In the genomic region with DNA sequence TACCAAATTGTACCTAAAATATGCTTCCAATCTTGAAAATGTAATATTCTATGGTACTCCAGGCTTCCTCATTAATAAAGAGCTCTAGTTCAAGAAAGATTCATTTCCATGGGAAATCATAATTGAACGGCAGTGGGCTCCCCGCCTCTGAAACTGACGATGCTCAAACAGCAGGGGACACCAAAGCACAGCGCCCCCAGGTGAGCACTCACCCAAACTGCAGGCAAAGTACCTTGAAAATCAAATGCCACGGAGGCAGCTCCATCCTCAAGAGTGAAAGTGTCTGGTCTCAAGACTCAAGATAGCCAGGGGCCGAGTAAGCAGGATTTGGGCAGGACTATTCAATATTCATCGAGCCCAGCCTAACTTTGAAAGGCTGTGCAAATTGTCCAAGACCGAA, we compare ENCODE assay signal across 8 cellular contexts.
DNase-seq lines count a peak whose midpoint lies in the region; ATAC-seq, FAIRE-seq and TF ChIP-seq lines count a peak whose summit lies in the region.

No MANE protein-coding gene starts in this region.

- H3F3A ChIP-seq in PC-9 (ENCODE audit: insufficient read depth, low read depth) = no peaks in the 10 kb centered on the region
- no peaks in the 10 kb centered on the region for H3F3A ChIP-seq in GM23248 (ENCODE audit: insufficient read depth)

- H3K27ac ChIP-seq in PC-9 = no peak overlapping the region
- no peak overlapping the region for H3K27ac ChIP-seq in K562 (ENCODE audit: extremely low read depth, low read depth, low read length)
- no peak overlapping the region for H3K27ac ChIP-seq in osteoblast (ENCODE audit: low read depth, low read length)
- no peak overlapping the region for H3K27ac ChIP-seq in caudate nucleus (ENCODE audit: low read depth, low read length)
- H3K27ac ChIP-seq in GM23248 = no peak overlapping the region

- H3K9me2 ChIP-seq in PC-9 (ENCODE audit: insufficient read depth) = no peaks in the 10 kb centered on the region
- H3K9me2 ChIP-seq in GM23248 (ENCODE audit: insufficient read depth) = no peaks in the 10 kb centered on the region

- H3K4me2 ChIP-seq in PC-9 = no peak overlapping the region
- H3K4me2 ChIP-seq in K562 (ENCODE audit: insufficient read depth, low read length) = no peak overlapping the region
- no peak overlapping the region for H3K4me2 ChIP-seq in osteoblast (ENCODE audit: insufficient read depth, low read length)
- no peak overlapping the region for H3K4me2 ChIP-seq in GM23248 (ENCODE audit: unreplicated experiment)

- H3K4me3 ChIP-seq in PC-9 = no peak overlapping the region
- H3K4me3 ChIP-seq in K562 = no peak overlapping the region
- no peak overlapping the region for H3K4me3 ChIP-seq in osteoblast (ENCODE audit: insufficient read depth, low read length)
- H3K4me3 ChIP-seq in GM23248 = no peak overlapping the region

- FAIRE-seq in K562 (lab: Jason Lieb, UNC) = peak; percentile 19

- H3K9me3 ChIP-seq in PC-9 (ENCODE audit: insufficient read depth, low read depth) (no peaks in the 10 kb centered on the region), K562 (replicated peaks; ENCODE audit: control insufficient read depth, insufficient read depth, low read depth, low read length) (no peaks in the 10 kb centered on the region), osteoblast (ENCODE audit: low read depth, low read length) (no peaks in the 10 kb centered on the region), GM23248 (ENCODE audit: low read depth) (no peaks in the 10 kb centered on the region)

- in situ Hi-C loops in K562 (cut with MboI) = no loop called here
- in situ Hi-C loops in GM23248 (cut with MboI) = no loop called here

- H3K27me3 ChIP-seq in PC-9 (ENCODE audit: insufficient read depth, low read depth) = peaks cover 89% of the 10 kb centered on the region
- peaks cover 9 to 62% of the 10 kb centered on the region in 2 experiments for H3K27me3 ChIP-seq in K562 (ENCODE audit: control insufficient read depth in 2 of 2, insufficient read depth in 2 of 2, low read length in 2 of 2)
- peaks cover 36% of the 10 kb centered on the region for H3K27me3 ChIP-seq in osteoblast (ENCODE audit: insufficient read depth, low read length)
- H3K27me3 ChIP-seq in GM23248 (replicated peaks; ENCODE audit: insufficient read depth) = peaks cover 43% of the 10 kb centered on the region

- POLR2A ChIA-PET in GM10248 (lab: Yijun Ruan, JAX) (no interaction called here), PC-9 (lab: Charles Lee; ENCODE audit: unreplicated experiment) (no interaction called here), K562 (lab: Yijun Ruan, JAX) (no interaction called here)

- no peak overlapping the region for H3K9ac ChIP-seq in K562 (ENCODE audit: insufficient read depth in 1 of 2, low read depth in 2 of 2, low read length in 2 of 2)
- H3K9ac ChIP-seq in GM23248 = no peak overlapping the region

- intact Hi-C loops in PC-9 (cut with micrococcal nuclease; ENCODE audit: unreplicated experiment) (no loop called here), K562 (cut with micrococcal nuclease) (no loop called here)

- H3K36me3 ChIP-seq in PC-9 (ENCODE audit: low read depth) (no peaks in the 10 kb centered on the region), K562 (ENCODE audit: control insufficient read depth, insufficient read depth, low read length) (no peaks in the 10 kb centered on the region), osteoblast (ENCODE audit: insufficient read depth, low read length) (no peaks in the 10 kb centered on the region), GM23248 (ENCODE audit: low read depth) (no peaks in the 10 kb centered on the region)

- ATAC-seq in K562 (no peak), GM18867 (IDR thresholded peaks at IDR 0.05; ENCODE audit: unreplicated experiment) (no peak), HG03139 (IDR thresholded peaks at IDR 0.05; ENCODE audit: unreplicated experiment) (no peak)

- no peak for TF ChIP-seq EP300 in K562 (IDR thresholded peaks at IDR 0.05; ENCODE audit: low read length)

- no TSS peak for BruUV-seq in PC-9 (replicated peaks; lab: Mats Ljungman, UMichigan)
- no TSS peak for BruUV-seq in K562 (replicated peaks; lab: Mats Ljungman, UMichigan)

- TF ChIP-seq CTCF in GM10248 (IDR thresholded peaks at IDR 0.05; ENCODE audit: control extremely low read depth, extremely low read depth, low read depth, missing control alignments) = peak; percentile 24
- peak; percentile 36; the same call in 1 of the 2 replicates for TF ChIP-seq CTCF in PC-9 (conservative IDR thresholded peaks at IDR 0.05)
- TF ChIP-seq CTCF in K562 (IDR thresholded peaks at IDR 0.05 in 2 of 3, conservative IDR thresholded peaks at IDR 0.05 in 1 of 3; ENCODE audit: insufficient read depth in 2 of 3, low read depth in 1 of 3, low read length in 3 of 3) = peak; percentile 66 to 84 (median 77)
- TF ChIP-seq CTCF in osteoblast (IDR thresholded peaks at IDR 0.05; ENCODE audit: extremely low read depth, low read depth, low read length) = peak; percentile 31

- TF ChIP-seq RAD21 in K562 (CRISPR knock-in tag; conservative IDR thresholded peaks at IDR 0.05 in 1 of 2, IDR thresholded peaks at IDR 0.05 in 1 of 2) = peak in 1 of 2 experiments; percentile 49; a peak in 2 of 4 replicates

- no peaks in the 10 kb centered on the region for H3K4me1 ChIP-seq in PC-9 (replicated peaks; ENCODE audit: insufficient read depth)
- H3K4me1 ChIP-seq in K562 (replicated peaks in 1 of 2; ENCODE audit: control insufficient read depth in 2 of 2, insufficient read depth in 2 of 2, low read length in 2 of 2) = 0 out of 5 replicates have a peak, but pooled peaks cover 0 to 2% of the 10 kb centered on the region in 2 experiments
- no peaks in the 10 kb centered on the region for H3K4me1 ChIP-seq in osteoblast (ENCODE audit: insufficient read depth, low read length)
- no peaks in the 10 kb centered on the region for H3K4me1 ChIP-seq in GM23248 (ENCODE audit: insufficient read depth)

- TF ChIP-seq POLR2A in K562 (conservative IDR thresholded peaks at IDR 0.05) = no peak

- no peak overlapping the region for H2AFZ ChIP-seq in PC-9
- no peak overlapping the region for H2AFZ ChIP-seq in K562 (ENCODE audit: low read depth, low read length)
- no peak overlapping the region for H2AFZ ChIP-seq in osteoblast (ENCODE audit: low read length)
- H2AFZ ChIP-seq in GM23248 = no peak overlapping the region

- H3K9me1 ChIP-seq in K562 (ENCODE audit: control insufficient read depth, insufficient read depth, low read length) = no peaks in the 10 kb centered on the region

- 2% methylated on average over 8 of the region's 8 CpGs for WGBS in K562 (ENCODE audit: insufficient coverage, low coverage, missing lambda C conversion rate)
- WGBS in GM23248 (ENCODE audit: low coverage in 1 of 2, low lambda C conversion rate in 2 of 2, missing lambda C conversion rate in 2 of 2), 2 experiments = 44% methylated on average over 8 of the region's 8 CpGs

- CTCF ChIA-PET in GM10248 (lab: Yijun Ruan, JAX) (no interaction called here), PC-9 (lab: Charles Lee) (no interaction called here), K562 (lab: Yijun Ruan, JAX; ENCODE audit: low intra/inter-chr PET ratio) (no interaction called here)

- DNase-seq in GM10248 (ENCODE audit: extremely low spot score) (no peak), PC-9 (no peak), K562 (ENCODE audit: extremely low read depth in 1 of 4, low spot score in 3 of 4) (peak; percentile 36 to 66 (median 54)), osteoblast (ENCODE audit: insufficient read length, low spot score, missing footprints) (no peak), caudate nucleus (lab: John Stamatoyannopoulos, UW) (no peak), GM23248 (no peak)

- H4K20me1 ChIP-seq in PC-9 (ENCODE audit: insufficient read depth) = no peaks in the 10 kb centered on the region
- no peaks in the 10 kb centered on the region for H4K20me1 ChIP-seq in K562 (replicated peaks; ENCODE audit: control insufficient read depth, insufficient read depth, low read length)
- no peaks in the 10 kb centered on the region for H4K20me1 ChIP-seq in osteoblast (ENCODE audit: insufficient read depth, low read length)
- H4K20me1 ChIP-seq in GM23248 (ENCODE audit: insufficient read depth) = no peaks in the 10 kb centered on the region

- H3K79me2 ChIP-seq in PC-9 (ENCODE audit: low read depth) = no peaks in the 10 kb centered on the region
- H3K79me2 ChIP-seq in K562 (ENCODE audit: control insufficient read depth, insufficient read depth, low read length) = no peaks in the 10 kb centered on the region
- H3K79me2 ChIP-seq in osteoblast (ENCODE audit: insufficient read depth, low read length) = no peaks in the 10 kb centered on the region
- no peaks in the 10 kb centered on the region for H3K79me2 ChIP-seq in GM23248 (ENCODE audit: insufficient read depth)

TF ChIP-seq in K562, 482 proteins besides CTCF, POLR2A, EP300 and RAD21:
- TF ChIP-seq FOXA1 (IDR thresholded peaks at IDR 0.05; ENCODE audit: borderline replicate concordance) (no peak), RBM17 (IDR thresholded peaks at IDR 0.05; ENCODE audit: borderline replicate concordance, low read depth, low read length) (no peak), RUNX1 (IDR thresholded peaks at IDR 0.05; ENCODE audit: low read depth) (no peak), SMC3 (conservative IDR thresholded peaks at IDR 0.05; ENCODE audit: insufficient read depth, low read depth, low read length) (0 out of 2 replicates have a peak, but pooled peaks have one; percentile 22), RNF2 (IDR thresholded peaks at IDR 0.05) (no peak), EGR1 (conservative IDR thresholded peaks at IDR 0.05) (no peak), ELF4 (CRISPR knock-in tag; IDR thresholded peaks at IDR 0.05) (no peak)
- TF ChIP-seq, protein P1, sequence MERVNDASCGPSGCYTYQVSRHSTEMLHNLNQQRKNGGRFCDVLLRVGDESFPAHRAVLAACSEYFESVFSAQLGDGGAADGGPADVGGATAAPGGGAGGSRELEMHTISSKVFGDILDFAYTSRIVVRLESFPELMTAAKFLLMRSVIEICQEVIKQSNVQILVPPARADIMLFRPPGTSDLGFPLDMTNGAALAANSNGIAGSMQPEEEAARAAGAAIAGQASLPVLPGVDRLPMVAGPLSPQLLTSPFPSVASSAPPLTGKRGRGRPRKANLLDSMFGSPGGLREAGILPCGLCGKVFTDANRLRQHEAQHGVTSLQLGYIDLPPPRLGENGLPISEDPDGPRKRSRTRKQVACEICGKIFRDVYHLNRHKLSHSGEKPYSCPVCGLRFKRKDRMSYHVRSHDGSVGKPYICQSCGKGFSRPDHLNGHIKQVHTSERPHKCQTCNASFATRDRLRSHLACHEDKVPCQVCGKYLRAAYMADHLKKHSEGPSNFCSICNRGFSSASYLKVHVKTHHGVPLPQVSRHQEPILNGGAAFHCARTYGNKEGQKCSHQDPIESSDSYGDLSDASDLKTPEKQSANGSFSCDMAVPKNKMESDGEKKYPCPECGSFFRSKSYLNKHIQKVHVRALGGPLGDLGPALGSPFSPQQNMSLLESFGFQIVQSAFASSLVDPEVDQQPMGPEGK (CRISPR knock-in tag; IDR thresholded peaks at IDR 0.05; ENCODE audit: borderline replicate concordance) = no peak

Comparison
In these comparisons a context has a peak if more than half of its experiments do, and no peak if none do; other contexts are left out.
1. DNase-seq: peak in K562 (4 of 4); none in GM10248 (single experiment), PC-9 (0 of 2), osteoblast (single experiment), caudate nucleus (0 of 61) and GM23248 (single experiment).
2. CTCF ChIP-seq: peak in every context shown above with its lines; median percentile 77 in K562; 36 in PC-9; 31 in osteoblast; 24 in GM10248.